ENCODE assay signal across 10 cellular contexts in genomic region chr4:121764303-121764701, GRCh38. TPM values are rescaled to one million over a fixed set of nuclear protein-coding genes. Genes with fewer than 3 reads are reported as not detected.
DNase-seq lines count a peak whose midpoint lies in the region; ATAC-seq, FAIRE-seq and TF ChIP-seq lines count a peak whose summit lies in the region.
"Had no signal": no experiment of that assay in that cellular context is flagged by ENCODE, and none has a peak within 500 bp of the region (broad histone marks: within the 10 kb centered on the region; RNA-seq: fewer than 3 reads in every experiment).

No MANE protein-coding gene starts in this region.

- H3K36me3 Mint-ChIP-seq in activated T-cell treated with anti-CD3 and anti-CD28 coated beads, Interleukin-2, amount 50 U/mL, for 72 hours (ENCODE audit: insufficient read depth in 2 of 2): no peaks in the 10 kb centered on the region
- H3K36me3 Mint-ChIP-seq in astrocyte (ENCODE audit: low read depth, unreplicated experiment): no peaks in the 10 kb centered on the region
- H3K36me3 Mint-ChIP-seq: IgD-negative memory B cell had no signal

- H3K4me1 ChIP-seq in astrocyte (ENCODE audit: insufficient read depth, low read length) (no peaks in the 10 kb centered on the region), body of pancreas (peaks cover 13% of the 10 kb centered on the region)

- no peak for FAIRE-seq in astrocyte (lab: Jason Lieb, UNC)

- no peaks in the 10 kb centered on the region for H3K9me3 Mint-ChIP-seq in activated T-cell treated with anti-CD3 and anti-CD28 coated beads, Interleukin-2, amount 50 U/mL, for 72 hours
- no peaks in the 10 kb centered on the region for H3K9me3 Mint-ChIP-seq in astrocyte (ENCODE audit: unreplicated experiment)
- H3K9me3 Mint-ChIP-seq in stimulated activated naive CD8-positive, alpha-beta T cell treated with anti-CD3 and anti-CD28 coated beads, Interleukin-15, amount 100 ng/mL, for 72 hours: no peaks in the 10 kb centered on the region
- H3K9me3 Mint-ChIP-seq: IgD-negative memory B cell had no signal

- no peaks in the 10 kb centered on the region for H4K20me1 ChIP-seq in astrocyte (ENCODE audit: insufficient read depth, low read length)

- peak overlapping the region; percentile 63 for H3K4me3 ChIP-seq in astrocyte (ENCODE audit: insufficient read depth, low read depth, low read length)
- H3K4me3 ChIP-seq in iPS-11a (ENCODE audit: low read depth, low read length): peak overlapping the region; percentile 63
- H3K4me3 ChIP-seq in body of pancreas: no peak overlapping the region

- H3K4me1 Mint-ChIP-seq in activated T-cell treated with anti-CD3 and anti-CD28 coated beads, Interleukin-2, amount 50 U/mL, for 72 hours (ENCODE audit: low read depth): peaks cover 12% of the 10 kb centered on the region
- H3K4me1 Mint-ChIP-seq in astrocyte (ENCODE audit: low read depth, unreplicated experiment): no peaks in the 10 kb centered on the region
- H3K4me1 Mint-ChIP-seq in stimulated activated naive CD8-positive, alpha-beta T cell treated with anti-CD3 and anti-CD28 coated beads, Interleukin-15, amount 100 ng/mL, for 72 hours: peaks cover 19% of the 10 kb centered on the region

- H3K27ac ChIP-seq in astrocyte (ENCODE audit: low read depth, low read length): no peak overlapping the region
- no peak overlapping the region for H3K27ac ChIP-seq in body of pancreas

- H3K27me3 ChIP-seq in astrocyte (ENCODE audit: insufficient read depth, low read length) (peaks cover 19% of the 10 kb centered on the region), body of pancreas (peaks cover 0 to 15% of the 10 kb centered on the region in 2 donors)

- 6 to 13% methylated on average over 14 of the region's 14 CpGs for WGBS in body of pancreas, 2 donors

- H3K36me3 ChIP-seq in astrocyte (ENCODE audit: insufficient read depth, low read length) (no peaks in the 10 kb centered on the region), body of pancreas (replicated peaks in 1 of 2; ENCODE audit: insufficient read depth in 1 of 2, low read depth in 2 of 2) (no peaks in the 10 kb centered on the region)

- no peak for DNase-seq in activated T-cell treated with anti-CD3 and anti-CD28 coated beads, Interleukin-2, amount 50 U/mL, for 72 hours
- no peak for DNase-seq in activated T-cell treated with anti-CD3 and anti-CD28 coated beads, Interleukin-2, amount 50 U/mL, for 48 hours
- DNase-seq in astrocyte (ENCODE audit: low read depth): no peak
- DNase-seq in stimulated activated naive CD8-positive, alpha-beta T cell treated with anti-CD3 and anti-CD28 coated beads, Interleukin-15, amount 100 ng/mL, for 72 hours: no peak
- no peak for DNase-seq in NCI-H2107 treated with DMSO at 0.1 percent for 48 hours (lab: John Stamatoyannopoulos, UW; ENCODE audit: unreplicated experiment)
- no peak for DNase-seq in body of pancreas
- DNase-seq: left colon had no signal

- peak overlapping the region; percentile 72 to 82 for H3K4me3 Mint-ChIP-seq in activated T-cell treated with anti-CD3 and anti-CD28 coated beads, Interleukin-2, amount 50 U/mL, for 72 hours
- peak overlapping the region; percentile 78 for H3K4me3 Mint-ChIP-seq in astrocyte (ENCODE audit: unreplicated experiment)
- H3K4me3 Mint-ChIP-seq in stimulated activated naive CD8-positive, alpha-beta T cell treated with anti-CD3 and anti-CD28 coated beads, Interleukin-15, amount 100 ng/mL, for 72 hours: peak overlapping the region; percentile 43 to 87

- peaks cover 79% of the 10 kb centered on the region for H3K27me3 Mint-ChIP-seq in activated T-cell treated with anti-CD3 and anti-CD28 coated beads, Interleukin-2, amount 50 U/mL, for 72 hours (ENCODE audit: low read depth)
- peaks cover 77% of the 10 kb centered on the region for H3K27me3 Mint-ChIP-seq in astrocyte (ENCODE audit: low read depth, unreplicated experiment)
- peaks cover 79% of the 10 kb centered on the region for H3K27me3 Mint-ChIP-seq in stimulated activated naive CD8-positive, alpha-beta T cell treated with anti-CD3 and anti-CD28 coated beads, Interleukin-15, amount 100 ng/mL, for 72 hours

- H3K27ac Mint-ChIP-seq in activated T-cell treated with anti-CD3 and anti-CD28 coated beads, Interleukin-2, amount 50 U/mL, for 72 hours: no peak overlapping the region
- no peak overlapping the region for H3K27ac Mint-ChIP-seq in astrocyte (ENCODE audit: unreplicated experiment)
- H3K27ac Mint-ChIP-seq in stimulated activated naive CD8-positive, alpha-beta T cell treated with anti-CD3 and anti-CD28 coated beads, Interleukin-15, amount 100 ng/mL, for 72 hours: peak overlapping the region in 1 of 2 donors; percentile 88

- no peak for ATAC-seq in activated T-cell treated with anti-CD3 and anti-CD28 coated beads, Interleukin-2, amount 50 U/mL, for 72 hours (replicated peaks in 1 of 2)
- peak; percentile 43 for ATAC-seq in stimulated activated naive CD8-positive, alpha-beta T cell treated with anti-CD3 and anti-CD28 coated beads, Interleukin-15, amount 100 ng/mL, for 72 hours
- ATAC-seq in HG03457 (IDR thresholded peaks at IDR 0.05; ENCODE audit: unreplicated experiment) (no peak), body of pancreas (no peak)
- ATAC-seq: left colon had no signal

- intact Hi-C loops in body of pancreas (cut with DNase I): no loop called here

- peak overlapping the region; percentile 50 for H3K9ac ChIP-seq in astrocyte (ENCODE audit: low read length)

- H2AFZ ChIP-seq in astrocyte (ENCODE audit: low read depth, low read length): peak overlapping the region; percentile 85

- no peaks in the 10 kb centered on the region for H3K79me2 ChIP-seq in astrocyte (ENCODE audit: insufficient read depth, low read length)

- peak overlapping the region; percentile 93 for H3K4me2 ChIP-seq in astrocyte (ENCODE audit: low read length)

- H3K9me3 ChIP-seq in astrocyte (ENCODE audit: insufficient read depth, low read depth, low read length) (no peaks in the 10 kb centered on the region), body of pancreas (no peaks in the 10 kb centered on the region)

- no peak for TF ChIP-seq POLR2A in body of pancreas (IDR thresholded peaks at IDR 0.05)

- TF ChIP-seq CTCF in astrocyte (IDR thresholded peaks at IDR 0.05; ENCODE audit: insufficient read depth, low read depth, low read length) (no peak), body of pancreas (IDR thresholded peaks at IDR 0.05) (no peak)

RNA-seq across cellular contexts. Expression of gene SMIM43, which starts 0.7 kb away (rescaled TPM):
- not detected for total RNA-seq in activated T-cell treated with anti-CD3 and anti-CD28 coated beads, Interleukin-2, amount 50 U/mL, for 72 hours
- total RNA-seq in astrocyte (not detected in 2 replicates), body of pancreas (not detected)

RNA-seq across cellular contexts. Expression of gene EXOSC9, which starts 36.8 kb away (rescaled TPM):
- total RNA-seq in activated T-cell treated with anti-CD3 and anti-CD28 coated beads, Interleukin-2, amount 50 U/mL, for 72 hours: 10 to 100 TPM; 52.7 to 70.0 TPM
- total RNA-seq in astrocyte (14.4 and 18.3 TPM in 2 replicates), body of pancreas (10 to 100 TPM; 10.6 to 14.2 TPM)

RNA-seq across cellular contexts. Expression of gene CCNA2, which starts 59.4 kb away (rescaled TPM):
- total RNA-seq in activated T-cell treated with anti-CD3 and anti-CD28 coated beads, Interleukin-2, amount 50 U/mL, for 72 hours: 10 to 100 TPM; 69.0 to 74.8 TPM
- total RNA-seq in astrocyte (4.4 and 6.2 TPM in 2 replicates), body of pancreas (under 1 TPM; 0.33 to 0.52 TPM)

Comparison
In these comparisons a context has a peak if more than half of its experiments do, and no peak if none do; other contexts are left out.
1. H3K4me3 ChIP-seq: peak in astrocyte (single experiment) and iPS-11a (single experiment); none in body of pancreas (0 of 2).
2. Peak in every context shown above with its lines, with median percentiles within 50 percentile points of each other: H3K4me3 Mint-ChIP-seq.